In genomic region chr1:66535149-66535548, GRCh38 we compare ENCODE assay signal across 20 cellular contexts. TPM values are rescaled to one million over a fixed set of nuclear protein-coding genes. Genes with fewer than 3 reads are reported as not detected.
DNase-seq lines count a peak whose midpoint lies in the region; ATAC-seq, FAIRE-seq and TF ChIP-seq lines count a peak whose summit lies in the region.
"Had no signal": no experiment of that assay in that cellular context is flagged by ENCODE, and none has a peak within 500 bp of the region (broad histone marks: within the 10 kb centered on the region; RNA-seq: fewer than 3 reads in every experiment).

No MANE protein-coding gene starts in this region.

- H3K9me3 ChIP-seq in kidney (ENCODE audit: control insufficient read depth in 1 of 2, low read length in 2 of 2) = no peaks in the 10 kb centered on the region

- no peak for ATAC-seq in activated T-cell treated with anti-CD3 and anti-CD28 coated beads, Interleukin-2, amount 50 U/mL, for 72 hours (replicated peaks in 1 of 2)
- ATAC-seq: GM12878; GM23338; stimulated activated naive B cell treated with anti-CD40 and anti-IgM and Interleukin-4, amounts not matched to agents 10 μg/mL and 1 μg/mL and 100 μg/mL, for 72 hours had no signal

- peak overlapping the region; percentile 37 for H3K4me3 ChIP-seq in HFF-Myc (replicated peaks; ENCODE audit: low read depth, low read length)
- peak overlapping the region; percentile 69 for H3K4me3 ChIP-seq in brain microvascular endothelial cell (ENCODE audit: low read depth, low read length)
- H3K4me3 ChIP-seq in kidney (ENCODE audit: low read length in 2 of 2) = peak overlapping the region; percentile 15 to 48
- H3K4me3 ChIP-seq in skeletal muscle cell (ENCODE audit: low read depth, low read length) = peak overlapping the region; percentile 54
- H3K4me3 ChIP-seq: GM12878, SK-N-MC had no signal

- CTCF ChIA-PET in RWPE1 (lab: Yijun Ruan, JAX) = no interaction called here

- H3K4me1 ChIP-seq in kidney (ENCODE audit: control insufficient read depth in 1 of 2, insufficient read depth in 1 of 2, low read depth in 1 of 2, low read length in 2 of 2) = peaks cover 0 to 2% of the 10 kb centered on the region in 2 donors

- intact Hi-C loops in kidney (cut with DNase I) = no loop called here

- H3K36me3 Mint-ChIP-seq in activated T-cell treated with anti-CD3 and anti-CD28 coated beads, Interleukin-2, amount 50 U/mL, for 72 hours (ENCODE audit: insufficient read depth in 2 of 2) = no peaks in the 10 kb centered on the region
- H3K36me3 Mint-ChIP-seq: activated naive CD8-positive, alpha-beta T cell treated with anti-CD3 and anti-CD28 coated beads for 36 hours; stimulated activated naive B cell treated with anti-CD40 and anti-IgM and Interleukin-4, amounts not matched to agents 10 μg/mL and 1 μg/mL and 100 μg/mL, for 72 hours had no signal

- peaks cover 50% of the 10 kb centered on the region for H3K27me3 Mint-ChIP-seq in activated T-cell treated with anti-CD3 and anti-CD28 coated beads, Interleukin-2, amount 50 U/mL, for 72 hours (ENCODE audit: low read depth)

- peaks cover 17% of the 10 kb centered on the region for H3K4me1 Mint-ChIP-seq in activated T-cell treated with anti-CD3 and anti-CD28 coated beads, Interleukin-2, amount 50 U/mL, for 72 hours (ENCODE audit: low read depth)

- H3K9ac ChIP-seq in kidney (ENCODE audit: low read length in 2 of 2) = peak overlapping the region; percentile 41 to 78

- DNase-seq in HFF-Myc (ENCODE audit: extremely low read depth, low read depth) (no peak), brain microvascular endothelial cell (no peak), kidney (no peak), skeletal muscle cell (ENCODE audit: low read depth) (no peak), RWPE1 (ENCODE audit: low spot score) (no peak), SW480 (ENCODE audit: low spot score) (no peak)
- DNase-seq in activated T-cell treated with anti-CD3 and anti-CD28 coated beads, Interleukin-2, amount 50 U/mL, for 72 hours = no peak
- DNase-seq in effector CD8-positive, alpha-beta T cell (lab: John Stamatoyannopoulos, UW) = no peak
- DNase-seq: activated naive CD8-positive, alpha-beta T cell treated with anti-CD3 and anti-CD28 coated beads for 36 hours; activated T-cell treated with anti-CD3 and anti-CD28 coated beads for 4 hours; effector CD4-positive, alpha-beta T cell; mesendoderm; NCI-H1694; stimulated activated CD4-positive, alpha-beta T cell treated with anti-CD3 and anti-CD28 coated beads, Interleukin-4, amount 100 ng/mL, for 24 hours; stimulated activated naive B cell treated with anti-CD40 and anti-IgM and Interleukin-4, amounts not matched to agents 10 μg/mL and 1 μg/mL and 100 μg/mL, for 72 hours had no signal

- H3K36me3 ChIP-seq in brain microvascular endothelial cell (replicated peaks) = peaks cover 4% of the 10 kb centered on the region
- H3K36me3 ChIP-seq in kidney (ENCODE audit: control insufficient read depth in 1 of 2, insufficient read depth in 2 of 2, low read length in 2 of 2) = no peaks in the 10 kb centered on the region

- no peaks in the 10 kb centered on the region for H3K27me3 ChIP-seq in brain microvascular endothelial cell (replicated peaks)

- H3K27ac ChIP-seq in brain microvascular endothelial cell (peak overlapping the region; percentile 97), kidney (ENCODE audit: low read depth in 2 of 2, low read length in 2 of 2) (peak overlapping the region in 1 of 2 donors; percentile 90), RWPE1 (no peak overlapping the region)
- H3K27ac ChIP-seq: C4-2B, SK-N-MC, VCaP had no signal

- TF ChIP-seq CTCF in HFF-Myc (IDR thresholded peaks at IDR 0.05; ENCODE audit: low read depth, low read length, missing control alignments) (no peak), brain microvascular endothelial cell (IDR thresholded peaks at IDR 0.05; ENCODE audit: low read depth, low read length, missing control alignments) (no peak), kidney (IDR thresholded peaks at IDR 0.05; ENCODE audit: borderline replicate concordance, extremely low read depth, insufficient read depth) (no peak), RWPE1 (conservative IDR thresholded peaks at IDR 0.05; ENCODE audit: low read depth) (no peak)

- no peak overlapping the region for H3K4me3 Mint-ChIP-seq in activated T-cell treated with anti-CD3 and anti-CD28 coated beads, Interleukin-2, amount 50 U/mL, for 72 hours
- H3K4me3 Mint-ChIP-seq: activated naive CD8-positive, alpha-beta T cell treated with anti-CD3 and anti-CD28 coated beads for 36 hours; stimulated activated naive B cell treated with anti-CD40 and anti-IgM and Interleukin-4, amounts not matched to agents 10 μg/mL and 1 μg/mL and 100 μg/mL, for 72 hours had no signal

- no peaks in the 10 kb centered on the region for H3K9me3 Mint-ChIP-seq in activated T-cell treated with anti-CD3 and anti-CD28 coated beads, Interleukin-2, amount 50 U/mL, for 72 hours
- H3K9me3 Mint-ChIP-seq: activated naive CD8-positive, alpha-beta T cell treated with anti-CD3 and anti-CD28 coated beads for 36 hours; GM23338; stimulated activated naive B cell treated with anti-CD40 and anti-IgM and Interleukin-4, amounts not matched to agents 10 μg/mL and 1 μg/mL and 100 μg/mL, for 72 hours had no signal

- H3K27ac Mint-ChIP-seq in activated T-cell treated with anti-CD3 and anti-CD28 coated beads, Interleukin-2, amount 50 U/mL, for 72 hours = no peak overlapping the region
- H3K27ac Mint-ChIP-seq: activated naive CD8-positive, alpha-beta T cell treated with anti-CD3 and anti-CD28 coated beads for 36 hours; GM23338; stimulated activated naive B cell treated with anti-CD40 and anti-IgM and Interleukin-4, amounts not matched to agents 10 μg/mL and 1 μg/mL and 100 μg/mL, for 72 hours had no signal

- in situ Hi-C loops in brain microvascular endothelial cell (cut with HindIII; ENCODE audit: low pct_ligation_motif_present, low sequenced_read_pairs) = no loop called here

- FAIRE-seq in kidney (lab: Jason Lieb, UNC) = no peak
- FAIRE-seq: GM12878 had no signal

- POLR2A ChIA-PET in RWPE1 (lab: Yijun Ruan, JAX; ENCODE audit: low non-redundant PET) = no interaction called here

RNA-seq across cellular contexts. Expression of gene SGIP1, which starts 1.2 kb away (rescaled TPM):
- 11.2 TPM for total RNA-seq in kidney
- polyA plus RNA-seq in kidney (ENCODE audit: insufficient read depth, low read depth, low replicate concordance) = 8.3 TPM
- under 1 TPM in 1 of 2 donors, not detected in 1; 0.31 TPM for total RNA-seq in activated T-cell treated with anti-CD3 and anti-CD28 coated beads, Interleukin-2, amount 50 U/mL, for 72 hours
- total RNA-seq: activated naive CD8-positive, alpha-beta T cell treated with anti-CD3 and anti-CD28 coated beads for 36 hours; GM12878 had no signal
